ENCODE assay signal across 12 cellular contexts in the genomic region with DNA sequence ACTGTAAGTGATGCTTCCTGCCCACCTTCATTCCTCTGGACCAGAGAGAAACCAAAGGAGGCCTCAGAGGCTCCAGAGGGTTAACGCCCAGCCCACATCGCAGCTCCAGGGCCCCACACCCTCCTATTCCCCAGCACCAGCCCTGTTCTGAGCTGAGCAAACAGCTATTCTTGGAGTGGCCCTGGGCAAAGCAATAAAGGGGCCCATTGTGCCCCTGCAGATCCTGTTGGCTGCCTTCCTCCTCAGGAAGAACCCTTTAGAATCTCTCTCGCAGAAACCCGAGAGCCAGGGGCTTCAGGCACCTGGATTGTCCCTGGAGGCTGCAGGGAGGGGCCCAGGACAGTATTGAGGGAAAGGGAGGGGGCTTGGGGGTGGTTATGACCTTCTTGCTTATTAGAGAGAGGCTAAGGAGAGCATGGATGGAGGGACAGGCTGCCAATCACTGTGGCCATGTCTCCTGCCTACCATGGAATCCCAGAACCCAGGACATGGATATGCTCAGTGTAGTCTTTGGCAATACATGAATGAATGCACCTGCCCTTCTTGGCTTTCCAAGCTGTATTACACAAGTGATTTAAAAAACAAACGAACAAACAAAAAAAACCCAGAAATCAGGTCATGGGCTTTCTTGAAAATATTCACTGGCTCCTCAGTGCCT.
DNase-seq lines count a peak whose midpoint lies in the region; ATAC-seq lines count a peak whose summit lies in the region.
"Had no signal": no experiment of that assay in that cellular context is flagged by ENCODE, and none has a peak within 500 bp of the region (broad histone marks: within the 10 kb centered on the region; RNA-seq: fewer than 3 reads in every experiment).

No MANE protein-coding gene starts in this region.

- ATAC-seq in GM18519 (IDR thresholded peaks at IDR 0.05; ENCODE audit: low FRiP score, unreplicated experiment), result no peak
- no peak for ATAC-seq in HG02642 (IDR thresholded peaks at IDR 0.05; ENCODE audit: poor library complexity, unreplicated experiment)
- ATAC-seq in HG03354 (IDR thresholded peaks at IDR 0.05; ENCODE audit: poor library complexity, severe bottlenecking, unreplicated experiment), result no peak

- DNase-seq in ELF-1 (ENCODE audit: low read depth, low spot score) (peak; percentile 67), NCI-H69 (lab: John Stamatoyannopoulos, UW) (peak; percentile 7), hippocampal formation (lab: John Stamatoyannopoulos, UW) (peak; percentile 72 to 91), pons (ENCODE audit: low spot score) (peak; percentile 96), NCI-H2081 treated with DMSO at 0.1 percent for 48 hours (lab: John Stamatoyannopoulos, UW) (no peak)
- DNase-seq: activated CD4-positive, alpha-beta T cell treated with anti-CD3 and anti-CD28 coated beads, Interleukin-2, amount 10 ng/mL, durations not matched to agents 24 days and 14 days; activated T-cell treated with anti-CD3 and anti-CD28 coated beads, Interleukin-2, amount 50 U/mL, for 24 hours; DMS153; NCI-H774 had no signal
